1 cellular context compared by ENCODE assay signal in genomic region chr4:26857278-26858034, GRCh38.
TF ChIP-seq lines count a peak whose summit lies in the region.

No MANE protein-coding gene starts in this region.

TF ChIP-seq in K562, 482 proteins besides CTCF, POLR2A, EP300 and RAD21 (continued from another document and continues in another):
- TF ChIP-seq ZNF655 (CRISPR knock-in tag; IDR thresholded peaks at IDR 0.05) (no peak), HNRNPUL1 (IDR thresholded peaks at IDR 0.05; ENCODE audit: low read length) (no peak), ZNF785 (CRISPR knock-in tag; IDR thresholded peaks at IDR 0.05) (no peak), TAF1 (IDR thresholded peaks at IDR 0.05; ENCODE audit: control insufficient read depth, extremely low read depth, insufficient read depth, low read length, severe bottlenecking) (peak; percentile 77), DNMT1 (IDR thresholded peaks at IDR 0.05) (no peak), SPI1 (IDR thresholded peaks at IDR 0.05; ENCODE audit: borderline replicate concordance, low read depth, low read length) (no peak), ZHX1 (conservative IDR thresholded peaks at IDR 0.05; ENCODE audit: low read length) (no peak), NBN (IDR thresholded peaks at IDR 0.05; ENCODE audit: low read depth) (no peak; the same call in 1 of the 2 replicates), ZNF507 (tag; conservative IDR thresholded peaks at IDR 0.05) (no peak), CBX5 (IDR thresholded peaks at IDR 0.05; ENCODE audit: borderline replicate concordance, low read depth) (no peak), MAFK (IDR thresholded peaks at IDR 0.05; ENCODE audit: low read length) (no peak), FOXK2 (conservative IDR thresholded peaks at IDR 0.05 in 1 of 2, IDR thresholded peaks at IDR 0.05 in 1 of 2; ENCODE audit: low read depth in 2 of 2) (no peak), HSF4 (CRISPR knock-in tag; IDR thresholded peaks at IDR 0.05; ENCODE audit: borderline replicate concordance) (no peak), ILK (tag; IDR thresholded peaks at IDR 0.05; ENCODE audit: borderline replicate concordance, low read depth) (no peak), XRCC5 (IDR thresholded peaks at IDR 0.05; ENCODE audit: low read depth, low read length) (no peak), POU5F1 (IDR thresholded peaks at IDR 0.05; ENCODE audit: borderline replicate concordance, low read depth, low read length, partially characterized antibody) (no peak), STAT5A (IDR thresholded peaks at IDR 0.05; ENCODE audit: borderline replicate concordance, low read length) (no peak), JUN (IDR thresholded peaks at IDR 0.05; ENCODE audit: borderline replicate concordance, low read depth, low read length) (0 out of 2 replicates have a peak, but pooled peaks have one; percentile 46), JUN (CRISPR knock-in tag; IDR thresholded peaks at IDR 0.05; ENCODE audit: borderline replicate concordance) (no peak), MIER1 (IDR thresholded peaks at IDR 0.05; ENCODE audit: low read depth) (no peak), ILF3 (IDR thresholded peaks at IDR 0.05; ENCODE audit: borderline replicate concordance) (no peak), CHD4 (IDR thresholded peaks at IDR 0.05; ENCODE audit: insufficient read depth, insufficient replicate concordance, low read depth, low read length, poor library complexity, severe bottlenecking) (no peak), ZNF395 (CRISPR knock-in tag; IDR thresholded peaks at IDR 0.05) (no peak), ZNF124 (CRISPR knock-in tag; IDR thresholded peaks at IDR 0.05) (no peak), FUS (optimal IDR thresholded peaks at IDR 0.05; ENCODE audit: low read depth, low read length) (no peak), REST (CRISPR knock-in tag; IDR thresholded peaks at IDR 0.05; ENCODE audit: low read depth) (no peak), TRIM28 (IDR thresholded peaks at IDR 0.05) (no peak), THAP7 (CRISPR knock-in tag; IDR thresholded peaks at IDR 0.05) (no peak), NEUROD1 (IDR thresholded peaks at IDR 0.05; ENCODE audit: borderline replicate concordance, low read depth, low read length, partially characterized antibody) (no peak), HNRNPLL (IDR thresholded peaks at IDR 0.05; ENCODE audit: low read depth, low read length, poor library complexity, severe bottlenecking) (no peak), NELFE (IDR thresholded peaks at IDR 0.05; ENCODE audit: insufficient read depth, insufficient read length) (no peak), POLR3A (IDR thresholded peaks at IDR 0.05; ENCODE audit: borderline replicate concordance, extremely low read depth, insufficient read depth, insufficient read length) (no peak)
- TF ChIP-seq, protein P1, sequence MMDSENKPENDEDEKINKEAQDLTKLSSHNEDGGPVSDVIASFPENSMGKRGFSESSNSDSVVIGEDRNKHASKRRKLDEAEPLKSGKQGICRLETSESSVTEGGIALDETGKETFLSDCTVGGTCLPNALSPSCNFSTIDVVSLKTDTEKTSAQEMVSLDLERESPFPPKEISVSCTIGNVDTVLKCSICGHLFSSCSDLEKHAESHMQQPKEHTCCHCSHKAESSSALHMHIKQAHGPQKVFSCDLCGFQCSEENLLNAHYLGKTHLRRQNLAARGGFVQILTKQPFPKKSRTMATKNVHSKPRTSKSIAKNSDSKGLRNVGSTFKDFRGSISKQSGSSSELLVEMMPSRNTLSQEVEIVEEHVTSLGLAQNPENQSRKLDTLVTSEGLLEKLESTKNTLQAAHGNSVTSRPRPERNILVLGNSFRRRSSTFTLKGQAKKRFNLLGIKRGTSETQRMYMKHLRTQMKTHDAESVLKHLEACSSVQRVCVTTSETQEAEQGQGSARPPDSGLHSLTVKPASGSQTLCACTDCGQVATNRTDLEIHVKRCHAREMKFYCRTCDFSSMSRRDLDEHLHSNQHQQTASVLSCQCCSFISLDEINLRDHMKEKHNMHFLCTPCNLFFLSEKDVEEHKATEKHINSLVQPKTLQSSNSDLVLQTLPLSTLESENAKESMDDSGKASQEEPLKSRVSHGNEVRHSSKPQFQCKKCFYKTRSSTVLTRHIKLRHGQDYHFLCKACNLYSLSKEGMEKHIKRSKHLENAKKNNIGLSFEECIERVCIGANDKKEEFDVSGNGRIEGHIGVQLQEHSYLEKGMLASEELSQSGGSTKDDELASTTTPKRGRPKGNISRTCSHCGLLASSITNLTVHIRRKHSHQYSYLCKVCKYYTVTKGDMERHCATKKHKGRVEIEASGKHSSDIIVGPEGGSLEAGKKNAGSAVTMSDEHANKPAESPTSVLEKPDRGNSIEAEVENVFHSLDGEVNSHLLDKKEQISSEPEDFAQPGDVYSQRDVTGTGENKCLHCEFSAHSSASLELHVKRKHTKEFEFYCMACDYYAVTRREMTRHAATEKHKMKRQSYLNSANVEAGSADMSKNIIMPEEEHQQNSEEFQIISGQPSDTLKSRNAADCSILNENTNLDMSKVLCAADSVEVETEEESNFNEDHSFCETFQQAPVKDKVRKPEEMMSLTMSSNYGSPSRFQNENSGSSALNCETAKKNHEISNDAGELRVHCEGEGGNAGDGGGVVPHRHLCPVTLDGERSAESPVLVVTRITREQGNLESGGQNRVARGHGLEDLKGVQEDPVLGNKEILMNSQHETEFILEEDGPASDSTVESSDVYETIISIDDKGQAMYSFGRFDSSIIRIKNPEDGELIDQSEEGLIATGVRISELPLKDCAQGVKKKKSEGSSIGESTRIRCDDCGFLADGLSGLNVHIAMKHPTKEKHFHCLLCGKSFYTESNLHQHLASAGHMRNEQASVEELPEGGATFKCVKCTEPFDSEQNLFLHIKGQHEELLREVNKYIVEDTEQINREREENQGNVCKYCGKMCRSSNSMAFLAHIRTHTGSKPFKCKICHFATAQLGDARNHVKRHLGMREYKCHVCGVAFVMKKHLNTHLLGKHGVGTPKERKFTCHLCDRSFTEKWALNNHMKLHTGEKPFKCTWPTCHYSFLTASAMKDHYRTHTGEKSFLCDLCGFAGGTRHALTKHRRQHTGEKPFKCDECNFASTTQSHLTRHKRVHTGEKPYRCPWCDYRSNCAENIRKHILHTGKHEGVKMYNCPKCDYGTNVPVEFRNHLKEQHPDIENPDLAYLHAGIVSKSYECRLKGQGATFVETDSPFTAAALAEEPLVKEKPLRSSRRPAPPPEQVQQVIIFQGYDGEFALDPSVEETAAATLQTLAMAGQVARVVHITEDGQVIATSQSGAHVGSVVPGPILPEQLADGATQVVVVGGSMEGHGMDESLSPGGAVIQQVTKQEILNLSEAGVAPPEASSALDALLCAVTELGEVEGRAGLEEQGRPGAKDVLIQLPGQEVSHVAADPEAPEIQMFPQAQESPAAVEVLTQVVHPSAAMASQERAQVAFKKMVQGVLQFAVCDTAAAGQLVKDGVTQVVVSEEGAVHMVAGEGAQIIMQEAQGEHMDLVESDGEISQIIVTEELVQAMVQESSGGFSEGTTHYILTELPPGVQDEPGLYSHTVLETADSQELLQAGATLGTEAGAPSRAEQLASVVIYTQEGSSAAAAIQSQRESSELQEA (IDR thresholded peaks at IDR 0.05; ENCODE audit: low read depth), result no peak
- TF ChIP-seq, protein P2, sequence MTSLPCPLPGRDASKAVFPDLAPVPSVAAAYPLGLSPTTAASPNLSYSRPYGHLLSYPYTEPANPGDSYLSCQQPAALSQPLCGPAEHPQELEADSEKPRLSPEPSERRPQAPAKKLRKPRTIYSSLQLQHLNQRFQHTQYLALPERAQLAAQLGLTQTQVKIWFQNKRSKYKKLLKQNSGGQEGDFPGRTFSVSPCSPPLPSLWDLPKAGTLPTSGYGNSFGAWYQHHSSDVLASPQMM (CRISPR knock-in tag; IDR thresholded peaks at IDR 0.05), result no peak
- TF ChIP-seq, protein P3, sequence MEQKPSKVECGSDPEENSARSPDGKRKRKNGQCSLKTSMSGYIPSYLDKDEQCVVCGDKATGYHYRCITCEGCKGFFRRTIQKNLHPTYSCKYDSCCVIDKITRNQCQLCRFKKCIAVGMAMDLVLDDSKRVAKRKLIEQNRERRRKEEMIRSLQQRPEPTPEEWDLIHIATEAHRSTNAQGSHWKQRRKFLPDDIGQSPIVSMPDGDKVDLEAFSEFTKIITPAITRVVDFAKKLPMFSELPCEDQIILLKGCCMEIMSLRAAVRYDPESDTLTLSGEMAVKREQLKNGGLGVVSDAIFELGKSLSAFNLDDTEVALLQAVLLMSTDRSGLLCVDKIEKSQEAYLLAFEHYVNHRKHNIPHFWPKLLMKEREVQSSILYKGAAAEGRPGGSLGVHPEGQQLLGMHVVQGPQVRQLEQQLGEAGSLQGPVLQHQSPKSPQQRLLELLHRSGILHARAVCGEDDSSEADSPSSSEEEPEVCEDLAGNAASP (IDR thresholded peaks at IDR 0.05), result no peak
- TF ChIP-seq, protein P4, sequence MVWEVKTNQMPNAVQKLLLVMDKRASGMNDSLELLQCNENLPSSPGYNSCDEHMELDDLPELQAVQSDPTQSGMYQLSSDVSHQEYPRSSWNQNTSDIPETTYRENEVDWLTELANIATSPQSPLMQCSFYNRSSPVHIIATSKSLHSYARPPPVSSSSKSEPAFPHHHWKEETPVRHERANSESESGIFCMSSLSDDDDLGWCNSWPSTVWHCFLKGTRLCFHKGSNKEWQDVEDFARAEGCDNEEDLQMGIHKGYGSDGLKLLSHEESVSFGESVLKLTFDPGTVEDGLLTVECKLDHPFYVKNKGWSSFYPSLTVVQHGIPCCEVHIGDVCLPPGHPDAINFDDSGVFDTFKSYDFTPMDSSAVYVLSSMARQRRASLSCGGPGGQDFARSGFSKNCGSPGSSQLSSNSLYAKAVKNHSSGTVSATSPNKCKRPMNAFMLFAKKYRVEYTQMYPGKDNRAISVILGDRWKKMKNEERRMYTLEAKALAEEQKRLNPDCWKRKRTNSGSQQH (CRISPR knock-in tag; IDR thresholded peaks at IDR 0.05), result no peak
